ENCODE assay signal across 18 cellular contexts in genomic region chr14:72559669-72560068, GRCh38.
DNase-seq lines count a peak whose midpoint lies in the region; ATAC-seq and TF ChIP-seq lines count a peak whose summit lies in the region.
"Had no signal": no experiment of that assay in that cellular context is flagged by ENCODE, and none has a peak within 500 bp of the region (broad histone marks: within the 10 kb centered on the region; RNA-seq: fewer than 3 reads in every experiment).

No MANE protein-coding gene starts in this region.

- H3K4me3 ChIP-seq in left ventricle myocardium inferior (no peak overlapping the region), right atrium auricular region (no peak overlapping the region), thoracic aorta (no peak overlapping the region)
- H3K4me3 ChIP-seq: A549, upper lobe of right lung had no signal

- peak overlapping the region; percentile 40 for H3K27ac ChIP-seq in left ventricle myocardium inferior (replicated peaks)
- peak overlapping the region; percentile 51 to 59 for H3K27ac ChIP-seq in right atrium auricular region
- H3K27ac ChIP-seq in thoracic aorta: peak overlapping the region; percentile 46 to 57
- H3K27ac ChIP-seq: A549, upper lobe of right lung had no signal

- TF ChIP-seq CTCF in left ventricle myocardium inferior (IDR thresholded peaks at IDR 0.05; ENCODE audit: borderline replicate concordance) (no peak), right atrium auricular region (IDR thresholded peaks at IDR 0.05) (no peak), thoracic aorta (IDR thresholded peaks at IDR 0.05) (no peak)

- no peaks in the 10 kb centered on the region for H3K9me3 ChIP-seq in left ventricle myocardium inferior (replicated peaks)
- H3K9me3 ChIP-seq in right atrium auricular region: no peaks in the 10 kb centered on the region
- no peaks in the 10 kb centered on the region for H3K9me3 ChIP-seq in thoracic aorta
- H3K9me3 ChIP-seq: A549, upper lobe of right lung had no signal

- intact Hi-C loops in left ventricle myocardium inferior (cut with micrococcal nuclease) (no loop called here), cardiac septum (cut with DNase I) (no loop called here)

- peaks cover 23% of the 10 kb centered on the region for H3K4me1 ChIP-seq in left ventricle myocardium inferior
- peaks cover 0 to 23% of the 10 kb centered on the region in 2 donors for H3K4me1 ChIP-seq in right atrium auricular region
- H3K4me1 ChIP-seq in thoracic aorta (ENCODE audit: control insufficient read depth in 1 of 2, low read depth in 2 of 2): peaks cover 3 to 42% of the 10 kb centered on the region in 2 donors
- H3K4me1 ChIP-seq: A549, upper lobe of right lung had no signal

- no peak for TF ChIP-seq POLR2A in GM18505 (IDR thresholded peaks at IDR 0.05; ENCODE audit: borderline replicate concordance, extremely low read depth, insufficient read depth, insufficient read length)

- H3K36me3 ChIP-seq in left ventricle myocardium inferior: no peaks in the 10 kb centered on the region
- no peaks in the 10 kb centered on the region for H3K36me3 ChIP-seq in right atrium auricular region
- H3K36me3 ChIP-seq in thoracic aorta: no peaks in the 10 kb centered on the region
- H3K36me3 ChIP-seq: upper lobe of right lung had no signal

- ATAC-seq in thoracic aorta (ENCODE audit: insufficient number of reproducible peaks, low FRiP score, low read depth): no peak
- no peak for ATAC-seq in GM18505 (IDR thresholded peaks at IDR 0.05; ENCODE audit: unreplicated experiment)
- ATAC-seq in HG02970 (IDR thresholded peaks at IDR 0.05; ENCODE audit: low FRiP score, unreplicated experiment): no peak
- ATAC-seq: A549, Panc1, upper lobe of right lung had no signal

- DNase-seq in left ventricle myocardium inferior: no peak
- DNase-seq in cardiac septum (ENCODE audit: low spot score): no peak
- DNase-seq in astrocyte of the hippocampus (ENCODE audit: low read depth, low spot score): peak; percentile 55
- no peak for DNase-seq in right atrium auricular region (ENCODE audit: low spot score)
- DNase-seq in thoracic aorta (ENCODE audit: low spot score): no peak
- DNase-seq in NCI-H226: no peak
- DNase-seq: activated CD4-positive, alpha-beta T cell treated with anti-CD3 and anti-CD28 coated beads for 48 hours; CD4-positive, CD25-positive, alpha-beta regulatory T cell; DMS53; H7; Kasumi-1; kidney glomerular epithelial cell; NCI-H146; upper lobe of right lung had no signal

- H3K27me3 ChIP-seq in left ventricle myocardium inferior (ENCODE audit: low read depth) (no peaks in the 10 kb centered on the region), right atrium auricular region (no peaks in the 10 kb centered on the region), thoracic aorta (replicated peaks; ENCODE audit: insufficient read depth) (no peaks in the 10 kb centered on the region)
- H3K27me3 ChIP-seq: upper lobe of right lung had no signal
